Comparison of ENCODE assay signal across 18 cellular contexts in genomic region chr5:51384281-51384840, GRCh38. TPM values are rescaled to one million over a fixed set of nuclear protein-coding genes. Genes with fewer than 3 reads are reported as not detected.
A peak's percentile ranks its signal among the peaks of the same experiment; 100 is the strongest.
DNase-seq lines count a peak whose midpoint lies in the region; ATAC-seq and TF ChIP-seq lines count a peak whose summit lies in the region.
"Had no signal": no experiment of that assay in that cellular context is flagged by ENCODE, and none has a peak within 500 bp of the region (broad histone marks: within the 10 kb centered on the region; RNA-seq: fewer than 3 reads in every experiment).

No MANE protein-coding gene starts in this region.

- peaks cover 10% of the 10 kb centered on the region for H3K9me3 Mint-ChIP-seq in activated CD4-positive, alpha-beta T cell treated with anti-CD3 and anti-CD28 coated beads, Interleukin-2, amount 10 ng/mL, durations not matched to agents 24 days and 14 days

- no peak overlapping the region for H2AFZ ChIP-seq in HCT116 (ENCODE audit: low read depth, low read length, poor library complexity, severe bottlenecking)

- H3K27ac ChIP-seq in HCT116 (ENCODE audit: low read depth, low read length) (no peak overlapping the region), prostate gland (peak overlapping the region; percentile 72 to 90), dorsolateral prefrontal cortex (no peak overlapping the region)
- H3K27ac ChIP-seq: C4-2B had no signal

- TF ChIP-seq POLR2A in HCT116 (IDR thresholded peaks at IDR 0.05; ENCODE audit: borderline replicate concordance, extremely low read depth, insufficient read depth, insufficient read length) (no peak), prostate gland (IDR thresholded peaks at IDR 0.05) (no peak)

- WGBS in prostate gland: 15% methylated on average over 12 of the region's 12 CpGs

- no peak for ATAC-seq in HCT116
- ATAC-seq in HG03571 (IDR thresholded peaks at IDR 0.05; ENCODE audit: unreplicated experiment): no peak
- ATAC-seq: stimulated activated naive CD8-positive, alpha-beta T cell treated with anti-CD3 and anti-CD28 coated beads, Interleukin-15, Interleukin-2, amounts not matched to agents 100 U/mL and 50 U/mL, for 24 hours had no signal

- TF ChIP-seq RAD21 in HCT116 (IDR thresholded peaks at IDR 0.05; ENCODE audit: low read depth): no peak

- H3K9me2 ChIP-seq in HCT116 (ENCODE audit: insufficient read depth): no peaks in the 10 kb centered on the region

- no peak overlapping the region for H3K4me3 Mint-ChIP-seq in activated CD4-positive, alpha-beta T cell treated with anti-CD3 and anti-CD28 coated beads, Interleukin-2, amount 10 ng/mL, durations not matched to agents 24 days and 14 days
- H3K4me3 Mint-ChIP-seq: immature natural killer cell had no signal

- no peak overlapping the region for H3K27ac Mint-ChIP-seq in activated CD4-positive, alpha-beta T cell treated with anti-CD3 and anti-CD28 coated beads, Interleukin-2, amount 10 ng/mL, durations not matched to agents 24 days and 14 days
- H3K27ac Mint-ChIP-seq: immature natural killer cell had no signal

- POLR2A ChIA-PET in HCT116 (lab: Charles Lee): no interaction called here

- H3K9me3 ChIP-seq in HCT116 (ENCODE audit: control insufficient read depth in 1 of 2, insufficient read depth in 1 of 2, low read depth in 1 of 2, low read length in 2 of 2) (no peaks in the 10 kb centered on the region), prostate gland (no peaks in the 10 kb centered on the region)

- peaks cover 95% of the 10 kb centered on the region for H3K27me3 Mint-ChIP-seq in activated CD4-positive, alpha-beta T cell treated with anti-CD3 and anti-CD28 coated beads, Interleukin-2, amount 10 ng/mL, durations not matched to agents 24 days and 14 days

- no peaks in the 10 kb centered on the region; a peak in 1 of 4 replicates for H3K4me1 ChIP-seq in HCT116 (ENCODE audit: control insufficient read depth in 1 of 2, insufficient read depth in 2 of 2, low read length in 2 of 2)
- no peaks in the 10 kb centered on the region for H3K4me1 ChIP-seq in prostate gland (replicated peaks)

- no peaks in the 10 kb centered on the region for H3K36me3 ChIP-seq in HCT116 (ENCODE audit: control insufficient read depth in 1 of 2, insufficient read depth in 2 of 2, low read length in 2 of 2)
- no peaks in the 10 kb centered on the region for H3K36me3 ChIP-seq in prostate gland

- intact Hi-C loops in HCT116 (cut with micrococcal nuclease) (loop anchor here (5.0 kb wide), 2 partner anchors 578 to 1173 kb away; no protein-coding TSS in a partner anchor), prostate gland (cut with DNase I) (no loop called here), dorsolateral prefrontal cortex (cut with DNase I) (loop anchor here (10.0 kb wide), 1 partner anchor 420 kb away; no protein-coding TSS in a partner anchor)
- intact Hi-C loops in activated CD4-positive, alpha-beta T cell treated with anti-CD3 and anti-CD28 coated beads, Interleukin-2, amount 10 ng/mL, durations not matched to agents 24 days and 14 days (cut with micrococcal nuclease): loop anchor here (2.0 to 5.0 kb wide), 2 partner anchors 14 to 1273 kb away; no protein-coding TSS in a partner anchor

- RAD21 ChIA-PET in HCT116 (lab: Charles Lee; ENCODE audit: low non-redundant PET in 1 of 2, low total read pairs in 2 of 2, uncharacterized antibody in 2 of 2, unreplicated experiment in 2 of 2): no interaction called here

- H3K27me3 ChIP-seq in HCT116 (ENCODE audit: insufficient read depth, low read length): no peaks in the 10 kb centered on the region
- peaks cover 6% of the 10 kb centered on the region for H3K27me3 ChIP-seq in prostate gland (replicated peaks; ENCODE audit: insufficient read depth)
- H3K27me3 ChIP-seq in dorsolateral prefrontal cortex: peaks cover 33 to 100% (median 99%) of the 10 kb centered on the region in 45 donors

- DNase-seq in HCT116 (ENCODE audit: low read depth, low spot score): no peak
- DNase-seq in NCI-H748 (lab: John Stamatoyannopoulos, UW; ENCODE audit: unreplicated experiment): peak; percentile 44
- DNase-seq in foreskin fibroblast: peak in 1 of 2 donors; percentile 56
- DNase-seq in prostate gland (ENCODE audit: low spot score): no peak
- DNase-seq in islet precursor cell: no peak
- DNase-seq in activated CD4-positive, alpha-beta T cell treated with anti-CD3 and anti-CD28 coated beads, Interleukin-2, amount 10 ng/mL, durations not matched to agents 24 days and 14 days: no peak
- DNase-seq in dorsolateral prefrontal cortex: no peak
- DNase-seq: activated gamma-delta T cell treated with Interleukin-2 at 50 U/mL for 16 hours; GOT3; immature natural killer cell; midbrain; NCI-H446; stimulated activated naive CD8-positive, alpha-beta T cell treated with anti-CD3 and anti-CD28 coated beads, Interleukin-15, Interleukin-2, amounts not matched to agents 100 U/mL and 50 U/mL, for 24 hours had no signal

- H4K20me1 ChIP-seq in HCT116 (ENCODE audit: insufficient read depth): no peaks in the 10 kb centered on the region

- H3K4me2 ChIP-seq in HCT116 (ENCODE audit: low read length): peak overlapping the region; percentile 75

- no peaks in the 10 kb centered on the region for H3K79me2 ChIP-seq in HCT116 (ENCODE audit: insufficient read depth, low read length)

- peak overlapping the region; percentile 60 to 73 for H3K4me3 ChIP-seq in HCT116 (replicated peaks in 1 of 2; ENCODE audit: low read depth in 1 of 2, low read length in 2 of 2)
- H3K4me3 ChIP-seq in foreskin fibroblast (ENCODE audit: low read depth in 1 of 2, low read length in 2 of 2): peak overlapping the region; percentile 58 to 92
- H3K4me3 ChIP-seq in prostate gland: peak overlapping the region; percentile 42 to 51
- no peak overlapping the region for H3K4me3 ChIP-seq in dorsolateral prefrontal cortex

- TF ChIP-seq CTCF in HCT116 (IDR thresholded peaks at IDR 0.05 in 2 of 3, conservative IDR thresholded peaks at IDR 0.05 in 1 of 3; ENCODE audit: borderline replicate concordance in 1 of 3, insufficient read depth in 1 of 3, low read depth in 2 of 3, low read length in 2 of 3) (no peak), foreskin fibroblast (IDR thresholded peaks at IDR 0.05; ENCODE audit: low read depth, low read length) (no peak), prostate gland (IDR thresholded peaks at IDR 0.05) (no peak), dorsolateral prefrontal cortex (IDR thresholded peaks at IDR 0.05 in 54 of 56, conservative IDR thresholded peaks at IDR 0.05 in 2 of 56; ENCODE audit: low read depth in 1 of 56, partially characterized antibody in 56 of 56) (no peak)

- no TSS peak for BruUV-seq in HCT116 (replicated peaks; lab: Mats Ljungman, UMichigan)

- CTCF ChIA-PET in HCT116 (lab: Charles Lee): no interaction called here

- no peaks in the 10 kb centered on the region for H3K36me3 Mint-ChIP-seq in activated CD4-positive, alpha-beta T cell treated with anti-CD3 and anti-CD28 coated beads, Interleukin-2, amount 10 ng/mL, durations not matched to agents 24 days and 14 days (ENCODE audit: low read depth)

- no peak overlapping the region for H3K9ac ChIP-seq in HCT116 (ENCODE audit: low read length)

- peaks cover 4% of the 10 kb centered on the region for H3K4me1 Mint-ChIP-seq in activated CD4-positive, alpha-beta T cell treated with anti-CD3 and anti-CD28 coated beads, Interleukin-2, amount 10 ng/mL, durations not matched to agents 24 days and 14 days

TF ChIP-seq in HCT116, 20 proteins besides CTCF, POLR2A, EP300 and RAD21:
- no peak for TF ChIP-seq CEBPB (IDR thresholded peaks at IDR 0.05; ENCODE audit: low read depth)
- TF ChIP-seq SIN3A (IDR thresholded peaks at IDR 0.05; ENCODE audit: low read depth): no peak
- TF ChIP-seq CBX3 (IDR thresholded peaks at IDR 0.05; ENCODE audit: low read depth): no peak
- no peak for TF ChIP-seq ELF1 (IDR thresholded peaks at IDR 0.05; ENCODE audit: borderline replicate concordance, low read depth)
- no peak for TF ChIP-seq FOSL1 (IDR thresholded peaks at IDR 0.05; ENCODE audit: low read depth)
- no peak for TF ChIP-seq EZH2phosphoT487 (IDR thresholded peaks at IDR 0.05; ENCODE audit: borderline replicate concordance)
- no peak for TF ChIP-seq JUND (IDR thresholded peaks at IDR 0.05)
- TF ChIP-seq ZFX (IDR thresholded peaks at IDR 0.05): no peak
- TF ChIP-seq EZH2 (IDR thresholded peaks at IDR 0.05): no peak
- TF ChIP-seq REST (IDR thresholded peaks at IDR 0.05; ENCODE audit: low read depth): no peak
- no peak for TF ChIP-seq SRF (IDR thresholded peaks at IDR 0.05; ENCODE audit: low read depth)
- TF ChIP-seq ZNF274 (IDR thresholded peaks at IDR 0.05; ENCODE audit: low read depth, low read length): no peak

RNA-seq across cellular contexts. Expression of gene ISL1, which starts 1.1 kb away (rescaled TPM):
- 1.3 TPM for total RNA-seq in HCT116 (2021; ENCODE audit: unreplicated experiment)
- polyA plus RNA-seq in HCT116 (2012): 0.48 and 0.54 TPM in 2 replicates
- 10 to 100 TPM in 1 of 2 donors, 1 to 10 TPM in 1; 5.5 to 15.2 TPM for total RNA-seq in prostate gland
- total RNA-seq in activated CD4-positive, alpha-beta T cell treated with anti-CD3 and anti-CD28 coated beads, Interleukin-2, amount 10 ng/mL, durations not matched to agents 24 days and 14 days: not detected in 2 replicates
- total RNA-seq in dorsolateral prefrontal cortex: not detected
- total RNA-seq: epithelial cell of proximal tubule, renal cortical epithelial cell, RPMI7951 had no signal
- polyA plus RNA-seq: immature natural killer cell had no signal

Comparison
In these comparisons a context has a peak if more than half of its experiments do, and no peak if none do; other contexts are left out.
1. H3K27ac ChIP-seq: peak in prostate gland (2 of 2); none in HCT116 (single experiment) and dorsolateral prefrontal cortex (0 of 59).
2. H3K4me3 ChIP-seq: peak in HCT116 (2 of 2), foreskin fibroblast (2 of 2) and prostate gland (2 of 2); none in dorsolateral prefrontal cortex (0 of 59).